ENCODE assay signal across 11 cellular contexts in genomic region chr16:60241671-60242070, GRCh38.
"Had no signal": no experiment of that assay in that cellular context is flagged by ENCODE, and none has a peak within 500 bp of the region (broad histone marks: within the 10 kb centered on the region; RNA-seq: fewer than 3 reads in every experiment).

No MANE protein-coding gene starts in this region.

- H3K9me3 ChIP-seq: HAP-1 had no signal

- H3K4me3 ChIP-seq: GM23248, GM23338, HAP-1 had no signal

- H3K27ac ChIP-seq: GM23248 had no signal

- H3K4me2 ChIP-seq: GM23338 had no signal

- H3K4me1 ChIP-seq: HAP-1 had no signal

- ATAC-seq: GM23338, HCT116 had no signal

- FAIRE-seq: H1, H54 had no signal

- DNase-seq: GM23248, GOT3, H7, H9, HCEC 1CT, HFFc6 had no signal
